ENCODE assay signal across 24 cellular contexts in the genomic region with DNA sequence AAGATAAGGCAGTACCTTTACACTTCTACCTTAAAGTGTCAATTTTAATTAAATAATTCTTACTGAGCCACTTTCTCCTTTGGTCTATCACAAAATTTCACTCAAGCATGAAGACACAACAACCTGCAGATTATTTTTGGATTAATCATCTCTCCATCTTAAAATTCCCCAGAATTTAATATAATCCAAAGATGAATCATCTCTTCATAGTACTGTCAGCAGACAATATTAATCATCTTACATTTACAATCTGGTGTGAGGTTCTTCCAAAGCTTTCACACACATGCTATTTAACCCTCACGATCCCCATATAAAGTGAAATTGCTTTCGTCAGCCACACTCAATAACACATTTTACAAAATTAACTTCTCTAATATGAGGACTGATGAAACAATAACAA. TPM values are rescaled to one million over a fixed set of nuclear protein-coding genes. Genes with fewer than 3 reads are reported as not detected.
A peak's percentile ranks its signal among the peaks of the same experiment; 100 is the strongest.
DNase-seq lines count a peak whose midpoint lies in the region; ATAC-seq and TF ChIP-seq lines count a peak whose summit lies in the region.
"Had no signal": no experiment of that assay in that cellular context is flagged by ENCODE, and none has a peak within 500 bp of the region (broad histone marks: within the 10 kb centered on the region; RNA-seq: fewer than 3 reads in every experiment).

No MANE protein-coding gene starts in this region.

- no TSS peak for BruUV-seq in MCF 10A (replicated peaks; lab: Mats Ljungman, UMichigan)

- H3K4me1 ChIP-seq in breast epithelium (no peaks in the 10 kb centered on the region), SK-N-SH (ENCODE audit: control insufficient read depth in 1 of 2, insufficient read depth in 2 of 2, low read depth in 1 of 2, low read length in 1 of 2) (peaks cover 11 to 46% of the 10 kb centered on the region in 2 experiments), hepatocyte (ENCODE audit: insufficient read depth) (peaks cover 56% of the 10 kb centered on the region)
- H3K4me1 ChIP-seq: prostate gland had no signal

- no peaks in the 10 kb centered on the region for H3K9me3 ChIP-seq in breast epithelium
- H3K9me3 ChIP-seq in SK-N-SH = no peaks in the 10 kb centered on the region
- H3K9me3 ChIP-seq in hepatocyte (ENCODE audit: low read depth) = no peaks in the 10 kb centered on the region
- H3K9me3 ChIP-seq: adrenal gland, mucosa of descending colon, prostate gland had no signal

- TF ChIP-seq CTCF in MCF 10A (IDR thresholded peaks at IDR 0.05; ENCODE audit: unreplicated experiment) (no peak), breast epithelium (IDR thresholded peaks at IDR 0.05) (no peak), SK-N-SH (IDR thresholded peaks at IDR 0.05) (no peak), hepatocyte (IDR thresholded peaks at IDR 0.05; ENCODE audit: poor library complexity) (no peak)

- TF ChIP-seq EP300 in SK-N-SH (IDR thresholded peaks at IDR 0.05; ENCODE audit: borderline replicate concordance in 1 of 2, low read depth in 1 of 2, low read length in 1 of 2) = no peak; a peak in 1 of 4 replicates

- no peaks in the 10 kb centered on the region for H3K9me3 Mint-ChIP-seq in MCF 10A (ENCODE audit: unreplicated experiment)
- no peaks in the 10 kb centered on the region for H3K9me3 Mint-ChIP-seq in effector memory CD8-positive, alpha-beta T cell
- H3K9me3 Mint-ChIP-seq: activated CD4-positive, alpha-beta memory T cell treated with anti-CD3 and anti-CD28 coated beads for 36 hours; stimulated activated naive B cell treated with anti-CD40 and anti-IgM and Interleukin-4, amounts not matched to agents 10 μg/mL and 1 μg/mL and 100 μg/mL, for 72 hours had no signal

- CTCF ChIA-PET in MCF 10A (lab: Yijun Ruan, JAX) = no interaction called here
- CTCF ChIA-PET in SK-N-SH (lab: Yijun Ruan, JAX) = interaction anchor here (1.1 kb wide), 1 partner anchor 16 kb away, joined by 3 read pairs; no protein-coding TSS in a partner anchor

- H4K20me1 ChIP-seq in SK-N-SH (ENCODE audit: insufficient read depth) (no peaks in the 10 kb centered on the region), hepatocyte (ENCODE audit: insufficient read depth, poor library complexity, severe bottlenecking) (no peaks in the 10 kb centered on the region)

- H3K4me3 ChIP-seq in breast epithelium (no peak overlapping the region), SK-N-SH (ENCODE audit: low read depth in 2 of 2, low read length in 1 of 2) (no peak overlapping the region), hepatocyte (no peak overlapping the region)
- H3K4me3 ChIP-seq: adrenal gland, mucosa of descending colon, prostate gland, smooth muscle cell had no signal

- H3K27ac Mint-ChIP-seq in MCF 10A (ENCODE audit: low read depth, unreplicated experiment) = peak overlapping the region; percentile 14
- H3K27ac Mint-ChIP-seq in effector memory CD8-positive, alpha-beta T cell = no peak overlapping the region
- H3K27ac Mint-ChIP-seq: activated CD4-positive, alpha-beta memory T cell treated with anti-CD3 and anti-CD28 coated beads for 36 hours; B cell; stimulated activated naive B cell treated with anti-CD40 and anti-IgM and Interleukin-4, amounts not matched to agents 10 μg/mL and 1 μg/mL and 100 μg/mL, for 72 hours had no signal

- intact Hi-C loops in MCF 10A (cut with micrococcal nuclease) (no loop called here), breast epithelium (cut with DNase I; ENCODE audit: low total_unique reads) (no loop called here)

- H3K4me2 ChIP-seq in SK-N-SH = no peak overlapping the region
- H3K4me2 ChIP-seq in hepatocyte = peak overlapping the region; percentile 9

- POLR2A ChIA-PET in MCF 10A (lab: Yijun Ruan, JAX) (interaction anchor here (0.9 kb wide), 1 partner anchor 10 kb away, joined by 3 read pairs; no protein-coding TSS in a partner anchor), SK-N-SH (lab: Yijun Ruan, JAX) (no interaction called here)

- H2AFZ ChIP-seq in SK-N-SH (ENCODE audit: low read depth) = no peak overlapping the region
- H2AFZ ChIP-seq in hepatocyte = no peak overlapping the region

- 54% methylated on average over 2 of the region's 2 CpGs for WGBS in SK-N-SH (ENCODE audit: low lambda C conversion rate)
- 81% methylated on average over 2 of the region's 2 CpGs for WGBS in hepatocyte (ENCODE audit: low lambda C conversion rate, missing lambda C conversion rate)

- no peak for TF ChIP-seq POLR2A in breast epithelium (IDR thresholded peaks at IDR 0.05)

- H3K27me3 ChIP-seq in breast epithelium = no peaks in the 10 kb centered on the region
- H3K27me3 ChIP-seq in SK-N-SH (ENCODE audit: insufficient read depth) = no peaks in the 10 kb centered on the region
- H3K27me3 ChIP-seq in hepatocyte = no peaks in the 10 kb centered on the region
- H3K27me3 ChIP-seq: adrenal gland had no signal

- peaks cover 13% of the 10 kb centered on the region for H3K36me3 Mint-ChIP-seq in MCF 10A (ENCODE audit: insufficient read depth, unreplicated experiment)
- H3K36me3 Mint-ChIP-seq in effector memory CD8-positive, alpha-beta T cell (ENCODE audit: insufficient read depth) = no peaks in the 10 kb centered on the region
- H3K36me3 Mint-ChIP-seq: activated CD4-positive, alpha-beta memory T cell treated with anti-CD3 and anti-CD28 coated beads for 36 hours had no signal

- H3K9me2 ChIP-seq in SK-N-SH = no peaks in the 10 kb centered on the region
- no peaks in the 10 kb centered on the region for H3K9me2 ChIP-seq in hepatocyte (replicated peaks; ENCODE audit: insufficient read depth)

- TF ChIP-seq RAD21 in SK-N-SH (IDR thresholded peaks at IDR 0.05; ENCODE audit: low read length) = no peak

- H3K36me3 ChIP-seq in breast epithelium = no peaks in the 10 kb centered on the region
- H3K36me3 ChIP-seq in SK-N-SH (replicated peaks in 1 of 2; ENCODE audit: control insufficient read depth in 1 of 2, insufficient read depth in 2 of 2, low read length in 1 of 2) = peaks cover 5 to 56% of the 10 kb centered on the region in 2 experiments
- no peaks in the 10 kb centered on the region for H3K36me3 ChIP-seq in hepatocyte (replicated peaks; ENCODE audit: insufficient read depth, low read depth)
- H3K36me3 ChIP-seq: adrenal gland, prostate gland had no signal

- ATAC-seq in effector memory CD8-positive, alpha-beta T cell (replicated peaks) = no peak
- ATAC-seq: mucosa of descending colon; Right ventricle myocardium inferior; stimulated activated naive B cell treated with anti-CD40 and anti-IgM and Interleukin-4, amounts not matched to agents 10 μg/mL and 1 μg/mL and 100 μg/mL, for 72 hours had no signal

- H3K4me1 Mint-ChIP-seq in MCF 10A (ENCODE audit: insufficient read depth, unreplicated experiment) = peaks cover 13% of the 10 kb centered on the region
- H3K4me1 Mint-ChIP-seq in effector memory CD8-positive, alpha-beta T cell (ENCODE audit: low read depth in 2 of 2) = no peaks in the 10 kb centered on the region

- DNase-seq in MCF 10A (ENCODE audit: unreplicated experiment) = no peak
- no peak for DNase-seq in breast epithelium (ENCODE audit: low spot score in 2 of 2)
- DNase-seq in SK-N-SH = no peak
- no peak for DNase-seq in hepatocyte (ENCODE audit: low spot score)
- DNase-seq in effector memory CD8-positive, alpha-beta T cell = no peak
- DNase-seq in NCI-H748 (lab: John Stamatoyannopoulos, UW; ENCODE audit: unreplicated experiment) = no peak
- no peak for DNase-seq in LoVo (ENCODE audit: low spot score)
- no peak for DNase-seq in stimulated activated CD4-positive, alpha-beta T cell treated with anti-CD3 and anti-CD28 coated beads, Interleukin-15, amount 100 ng/mL, for 24 hours
- DNase-seq: activated CD4-positive, alpha-beta memory T cell treated with anti-CD3 and anti-CD28 coated beads for 36 hours; activated CD4-positive, CD25-positive, alpha-beta regulatory T cell; adrenal gland; DND-41; foreskin melanocyte; hippocampal formation; Karpas-422; mucosa of descending colon; stimulated activated CD4-positive, alpha-beta T cell treated with anti-CD3 and anti-CD28 coated beads, Interleukin-2, amount 100 ng/mL, for 48 hours; stimulated activated naive B cell treated with anti-CD40 and anti-IgM and Interleukin-4, amounts not matched to agents 10 μg/mL and 1 μg/mL and 100 μg/mL, for 72 hours had no signal

- H3K79me2 ChIP-seq in SK-N-SH (ENCODE audit: insufficient read depth) = peaks cover 90% of the 10 kb centered on the region
- peaks cover 57% of the 10 kb centered on the region for H3K79me2 ChIP-seq in hepatocyte

- no peak overlapping the region for H3K4me3 Mint-ChIP-seq in MCF 10A (ENCODE audit: unreplicated experiment)
- H3K4me3 Mint-ChIP-seq in effector memory CD8-positive, alpha-beta T cell = no peak overlapping the region
- H3K4me3 Mint-ChIP-seq: activated CD4-positive, alpha-beta memory T cell treated with anti-CD3 and anti-CD28 coated beads for 36 hours; B cell; stimulated activated naive B cell treated with anti-CD40 and anti-IgM and Interleukin-4, amounts not matched to agents 10 μg/mL and 1 μg/mL and 100 μg/mL, for 72 hours had no signal

- no peak overlapping the region for H3K9ac ChIP-seq in SK-N-SH

- H3K27ac ChIP-seq in breast epithelium (peak overlapping the region in 1 of 2 donors; percentile 45), SK-N-SH (ENCODE audit: low read depth in 2 of 2, low read length in 1 of 2) (peak overlapping the region in 1 of 2 experiments; percentile 69; a peak in 3 of 4 replicates), hepatocyte (peak overlapping the region; percentile 0)
- H3K27ac ChIP-seq: 22Rv1, adrenal gland, epithelial cell of prostate, prostate gland had no signal

- peaks cover 55% of the 10 kb centered on the region for H3F3A ChIP-seq in SK-N-SH (replicated peaks; ENCODE audit: insufficient read depth)

- no peaks in the 10 kb centered on the region for H3K27me3 Mint-ChIP-seq in MCF 10A (ENCODE audit: insufficient read depth, unreplicated experiment)
- peaks cover 19 to 31% of the 10 kb centered on the region in 2 donors for H3K27me3 Mint-ChIP-seq in effector memory CD8-positive, alpha-beta T cell
- H3K27me3 Mint-ChIP-seq: B cell; stimulated activated naive B cell treated with anti-CD40 and anti-IgM and Interleukin-4, amounts not matched to agents 10 μg/mL and 1 μg/mL and 100 μg/mL, for 72 hours had no signal

TF ChIP-seq in SK-N-SH, 30 proteins besides CTCF, POLR2A, EP300 and RAD21 (continues in another document):
- no peak for TF ChIP-seq FOXJ3 (CRISPR knock-in tag; IDR thresholded peaks at IDR 0.05)
- TF ChIP-seq POLR2AphosphoS5 (IDR thresholded peaks at IDR 0.05; ENCODE audit: low read depth, low read length) = no peak
- 0 out of 2 replicates have a peak, but pooled peaks have one; percentile 52 for TF ChIP-seq TEAD4 (IDR thresholded peaks at IDR 0.05; ENCODE audit: borderline replicate concordance, insufficient read depth)

RNA-seq across cellular contexts. Expression of a gene that starts 43.0 kb away (rescaled TPM):
- total RNA-seq in MCF 10A (2022) (45.9 and 93.3 TPM in 2 replicates), breast epithelium (10 to 100 TPM; 36.8 to 61.8 (median 41.3) TPM), hepatocyte (38.0 and 39.9 TPM in 2 replicates)
- polyA plus RNA-seq in SK-N-SH (2012; rRNA removed) (8.6 and 10.4 TPM in 2 replicates), hepatocyte (10.2 and 15.6 TPM in 2 replicates)
- 10.1 and 10.4 TPM in 2 replicates for polyA plus RNA-seq in SK-N-SH (2012; cell fraction: cytosol; rRNA removed)
- 8.4 and 14.2 TPM in 2 replicates for polyA plus RNA-seq in SK-N-SH (2012; cell fraction: nucleus; rRNA removed)
